In the genomic region with DNA sequence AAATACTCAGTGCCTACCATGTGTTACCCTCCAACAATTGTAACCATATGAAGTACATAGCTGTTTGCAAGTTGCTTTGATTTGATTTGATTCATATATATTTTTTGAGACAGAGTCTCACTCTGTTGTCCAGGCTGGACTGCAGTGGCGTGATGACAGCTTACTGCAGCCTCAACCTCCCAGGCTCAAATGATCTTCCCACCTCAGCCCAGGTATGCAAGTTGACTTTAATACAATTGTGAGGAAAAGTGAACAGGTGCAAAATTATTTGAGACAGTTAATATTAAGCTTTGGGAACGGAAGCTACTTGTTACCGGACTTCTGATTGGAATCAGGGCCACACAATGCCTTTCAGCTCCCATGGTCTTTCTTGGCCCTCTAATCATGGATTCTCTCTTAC, we compare ENCODE assay signal across 10 cellular contexts. TPM values are rescaled to one million over a fixed set of nuclear protein-coding genes. Genes with fewer than 3 reads are reported as not detected.
DNase-seq lines count a peak whose midpoint lies in the region; ATAC-seq, FAIRE-seq and TF ChIP-seq lines count a peak whose summit lies in the region.
"Had no signal": no experiment of that assay in that cellular context is flagged by ENCODE, and none has a peak within 500 bp of the region (broad histone marks: within the 10 kb centered on the region; RNA-seq: fewer than 3 reads in every experiment).

No MANE protein-coding gene starts in this region.

- H4K20me1 ChIP-seq in H9 (ENCODE audit: control insufficient read depth, insufficient read depth, insufficient read length) (no peaks in the 10 kb centered on the region), astrocyte (ENCODE audit: insufficient read depth, low read length) (peaks cover 37% of the 10 kb centered on the region)

- H3K79me1 ChIP-seq in H9 (ENCODE audit: insufficient read depth, low read depth, low read length, poor library complexity, severe bottlenecking): peaks cover 6% of the 10 kb centered on the region

- no peak overlapping the region for H4K8ac ChIP-seq in H9 (replicated peaks; ENCODE audit: insufficient read length, low read depth, low read length)

- peak overlapping the region in 2 of 3 experiments; percentile 18 to 38; a peak in 4 of 7 replicates for H3K27ac Mint-ChIP-seq in H9
- H3K27ac Mint-ChIP-seq in astrocyte (ENCODE audit: unreplicated experiment): peak overlapping the region; percentile 36

- no peak overlapping the region for H4K5ac ChIP-seq in H9 (ENCODE audit: insufficient read length, low read depth, low read length)

- H3K14ac ChIP-seq in H9 (ENCODE audit: insufficient read depth, low read length): no peak overlapping the region

- CTCF ChIA-PET in AG04449 (lab: Yijun Ruan, JAX): interaction anchor here (2.0 to 3.2 kb wide), 3 partner anchors 11 to 387 kb away, joined by 10 to 16 read pairs (median 11); a partner anchor contains a TSS

- DNase-seq in AG04449 (ENCODE audit: low read depth, low spot score) (no peak), H9 (no peak), astrocyte (ENCODE audit: low read depth) (no peak), aorta (no peak), RCC 7860 (ENCODE audit: low spot score) (no peak), RKO (ENCODE audit: low spot score) (no peak)
- DNase-seq: activated gamma-delta T cell, EL had no signal

- peaks cover 37 to 40% of the 10 kb centered on the region in 2 experiments for H3K4me1 Mint-ChIP-seq in H9
- peaks cover 50% of the 10 kb centered on the region for H3K4me1 Mint-ChIP-seq in astrocyte (ENCODE audit: low read depth, unreplicated experiment)

- H3K9me3 ChIP-seq in H9 (ENCODE audit: control insufficient read depth, low read depth, low read length) (no peaks in the 10 kb centered on the region), astrocyte (ENCODE audit: insufficient read depth, low read depth, low read length) (no peaks in the 10 kb centered on the region), muscle layer of colon (ENCODE audit: low read length) (no peaks in the 10 kb centered on the region), aorta (ENCODE audit: control insufficient read depth, low read length) (no peaks in the 10 kb centered on the region)

- H3K27me3 ChIP-seq in H9 (ENCODE audit: insufficient read depth, low read length) (no peaks in the 10 kb centered on the region), astrocyte (ENCODE audit: insufficient read depth, low read length) (no peaks in the 10 kb centered on the region), muscle layer of colon (ENCODE audit: control insufficient read depth in 1 of 2, insufficient read depth in 2 of 2, low read length in 2 of 2) (no peaks in the 10 kb centered on the region), aorta (ENCODE audit: control insufficient read depth in 1 of 2, insufficient read depth in 2 of 2, low read length in 1 of 2) (no peaks in the 10 kb centered on the region)

- no peak overlapping the region for H2AK5ac ChIP-seq in H9 (ENCODE audit: insufficient read length, low read length)

- peaks cover 7% of the 10 kb centered on the region for H3K23me2 ChIP-seq in H9 (ENCODE audit: insufficient read length, low read depth, low read length, poor library complexity, severe bottlenecking)

- WGBS in H9 (ENCODE audit: extremely low coverage, insufficient read length, low lambda C conversion rate): no CpG with 5 or more reads among the region's 3 CpGs
- 95 to 97% methylated on average over 3 of the region's 3 CpGs for WGBS in aorta, 2 donors

- ATAC-seq in aorta (ENCODE audit: low FRiP score) (no peak), HG03571 (IDR thresholded peaks at IDR 0.05; ENCODE audit: unreplicated experiment) (no peak)

- H3K4ac ChIP-seq in H9 (ENCODE audit: low read depth, low read length): no peak overlapping the region

- peaks cover 13% of the 10 kb centered on the region; the same call in 1 of the 2 replicates for H3K79me2 ChIP-seq in H9 (ENCODE audit: insufficient read depth, low read length)
- H3K79me2 ChIP-seq in astrocyte (ENCODE audit: insufficient read depth, low read length): peaks cover 52% of the 10 kb centered on the region

- no peak overlapping the region for H2BK15ac ChIP-seq in H9 (ENCODE audit: low read depth, low read length)

- H2BK5ac ChIP-seq in H9 (ENCODE audit: insufficient read length, low read length): no peak overlapping the region

- no peak overlapping the region for H3K18ac ChIP-seq in H9 (ENCODE audit: insufficient read length, low read depth, low read length)

- H3K36me3 ChIP-seq in astrocyte (ENCODE audit: insufficient read depth, low read length): peaks cover 33% of the 10 kb centered on the region
- H3K36me3 ChIP-seq in muscle layer of colon (ENCODE audit: insufficient read depth, low read length): peaks cover 26% of the 10 kb centered on the region
- H3K36me3 ChIP-seq in aorta (ENCODE audit: control insufficient read depth in 1 of 2, insufficient read depth in 2 of 2, low read length in 1 of 2): peaks cover 0 to 1% of the 10 kb centered on the region in 2 donors

- H2BK120ac ChIP-seq in H9 (ENCODE audit: low read depth, low read length, poor library complexity, severe bottlenecking): no peak overlapping the region

- H2AFZ ChIP-seq in H9 (ENCODE audit: low read length) (no peak overlapping the region), astrocyte (ENCODE audit: low read depth, low read length) (peak overlapping the region; percentile 90)

- H3K9me3 Mint-ChIP-seq in H9 (peaks cover 1 to 3% of the 10 kb centered on the region in 2 experiments; a peak in 1 of 5 replicates), astrocyte (ENCODE audit: unreplicated experiment) (no peaks in the 10 kb centered on the region)

- intact Hi-C loops in aorta (cut with DNase I): no loop called here

- H3K4me2 ChIP-seq in H9 (ENCODE audit: insufficient read depth, insufficient read length, low read length): peak overlapping the region; percentile 96
- peak overlapping the region; percentile 91 for H3K4me2 ChIP-seq in astrocyte (ENCODE audit: low read length)

- no peak overlapping the region for H2BK12ac ChIP-seq in H9 (ENCODE audit: insufficient read length, low read depth, low read length)

- no peak overlapping the region for H2BK20ac ChIP-seq in H9 (ENCODE audit: low read depth, low read length, poor library complexity, severe bottlenecking)

- peak overlapping the region; percentile 90 for H3K4me3 ChIP-seq in AG04449 (ENCODE audit: low read depth, low read length)
- H3K4me3 ChIP-seq in astrocyte (ENCODE audit: insufficient read depth, low read depth, low read length): peak overlapping the region; percentile 99
- peak overlapping the region; percentile 84 to 93 for H3K4me3 ChIP-seq in muscle layer of colon (ENCODE audit: low read depth in 1 of 2, low read length in 2 of 2)
- H3K4me3 ChIP-seq in aorta (ENCODE audit: low read length in 2 of 2): no peak overlapping the region

- peaks cover 3% of the 10 kb centered on the region; the same call in 1 of the 2 replicates for H3K4me1 ChIP-seq in H9 (ENCODE audit: insufficient read depth, low read length)
- peaks cover 55% of the 10 kb centered on the region for H3K4me1 ChIP-seq in astrocyte (ENCODE audit: insufficient read depth, low read length)
- peaks cover 26% of the 10 kb centered on the region for H3K4me1 ChIP-seq in muscle layer of colon (ENCODE audit: insufficient read depth, low read length)
- no peaks in the 10 kb centered on the region for H3K4me1 ChIP-seq in aorta (ENCODE audit: control insufficient read depth in 1 of 2, insufficient read depth in 2 of 2, low read length in 2 of 2)

- H3T11ph ChIP-seq in H9 (ENCODE audit: low read length): no peak overlapping the region

- POLR2A ChIA-PET in AG04449 (lab: Yijun Ruan, JAX): interaction anchor here (2.2 kb wide), 1 partner anchor 10 kb away, joined by 10 read pairs; no protein-coding TSS in a partner anchor

- H3K23ac ChIP-seq in H9 (ENCODE audit: insufficient read length, low read depth, low read length): no peak overlapping the region

- H3K27me3 Mint-ChIP-seq in H9 (ENCODE audit: low read depth) (no peaks in the 10 kb centered on the region), astrocyte (ENCODE audit: low read depth, unreplicated experiment) (no peaks in the 10 kb centered on the region)

- H3K27ac ChIP-seq in H9 (ENCODE audit: insufficient read length, low read depth, low read length) (no peak overlapping the region), astrocyte (ENCODE audit: low read depth, low read length) (no peak overlapping the region), muscle layer of colon (ENCODE audit: low read depth, low read length) (no peak overlapping the region), aorta (ENCODE audit: low read depth in 1 of 2, low read length in 2 of 2) (no peak overlapping the region)

- TF ChIP-seq CTCF in AG04449 (IDR thresholded peaks at IDR 0.05; ENCODE audit: insufficient read depth, low read length, missing control alignments): no peak
- TF ChIP-seq CTCF in H9 (conservative IDR thresholded peaks at IDR 0.05): no peak
- TF ChIP-seq CTCF in astrocyte (IDR thresholded peaks at IDR 0.05; ENCODE audit: insufficient read depth, low read depth, low read length): no peak

- H4K91ac ChIP-seq in H9 (ENCODE audit: insufficient read length, low read depth, low read length): no peak overlapping the region

- H3K9ac ChIP-seq in H9 (ENCODE audit: extremely low read depth, insufficient read length, low read length): peak overlapping the region; percentile 78
- peak overlapping the region; percentile 99 for H3K9ac ChIP-seq in astrocyte (ENCODE audit: low read length)
- no peak overlapping the region for H3K9ac ChIP-seq in muscle layer of colon (ENCODE audit: low read length)

- H3K56ac ChIP-seq in H9 (ENCODE audit: insufficient read length, low read depth, low read length): no peak overlapping the region

- peaks cover 32 to 38% (median 35%) of the 10 kb centered on the region in 3 experiments for H3K36me3 Mint-ChIP-seq in H9 (ENCODE audit: insufficient read depth in 1 of 3, low read depth in 3 of 3)
- peaks cover 21% of the 10 kb centered on the region for H3K36me3 Mint-ChIP-seq in astrocyte (ENCODE audit: low read depth, unreplicated experiment)

- FAIRE-seq in astrocyte (lab: Jason Lieb, UNC): no peak
- FAIRE-seq in RCC 7860 (lab: Jason Lieb, UNC): no peak

- H3K4me3 Mint-ChIP-seq in H9: peak overlapping the region; percentile 95 to 98
- peak overlapping the region; percentile 94 for H3K4me3 Mint-ChIP-seq in astrocyte (ENCODE audit: unreplicated experiment)

RNA-seq across cellular contexts. Expression of a gene that starts 1.3 kb away (rescaled TPM):
- total RNA-seq in H9 (2021) (3,719 and 3,769 TPM in 2 replicates), astrocyte (2,566 and 2,632 TPM in 2 replicates), aorta (1,000 to 10,000 TPM; 1,684 to 1,766 TPM)
- 1,000 to 10,000 TPM; 4,723 to 6,118 TPM for polyA plus RNA-seq in aorta

Comparison
In these comparisons a context has a peak if more than half of its experiments do, and no peak if none do; other contexts are left out.
1. H3K4me3 ChIP-seq: peak in AG04449 (single experiment), astrocyte (single experiment) and muscle layer of colon (2 of 2); none in aorta (0 of 2).